1 cellular context compared by ENCODE assay signal in the genomic region with DNA sequence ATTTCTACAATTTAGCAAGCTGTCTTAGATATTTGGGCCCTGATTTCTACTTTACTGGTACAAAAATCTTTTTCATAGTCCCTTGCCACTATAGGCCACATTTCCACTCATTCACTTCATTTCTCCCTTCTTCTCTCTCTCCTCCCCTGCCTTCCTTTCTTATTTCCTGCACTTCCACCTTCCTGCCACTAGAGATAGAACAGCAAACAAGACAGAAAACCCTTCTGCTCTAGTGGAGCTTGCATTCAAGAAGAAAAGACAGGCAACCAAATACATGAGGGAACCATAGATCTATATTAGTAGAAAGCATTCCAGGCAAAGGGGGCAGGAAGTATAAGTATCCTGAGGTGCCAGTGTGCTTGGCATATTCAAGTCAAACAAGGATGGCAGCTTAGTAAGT.
TF ChIP-seq lines count a peak whose summit lies in the region.

No MANE protein-coding gene starts in this region.

TF ChIP-seq in SK-N-SH treated with all-trans-retinoic acid at 6 μM for 48 hours, 23 proteins besides CTCF, POLR2A, EP300 and RAD21 (continued from another document):
- TF ChIP-seq, protein P1, sequence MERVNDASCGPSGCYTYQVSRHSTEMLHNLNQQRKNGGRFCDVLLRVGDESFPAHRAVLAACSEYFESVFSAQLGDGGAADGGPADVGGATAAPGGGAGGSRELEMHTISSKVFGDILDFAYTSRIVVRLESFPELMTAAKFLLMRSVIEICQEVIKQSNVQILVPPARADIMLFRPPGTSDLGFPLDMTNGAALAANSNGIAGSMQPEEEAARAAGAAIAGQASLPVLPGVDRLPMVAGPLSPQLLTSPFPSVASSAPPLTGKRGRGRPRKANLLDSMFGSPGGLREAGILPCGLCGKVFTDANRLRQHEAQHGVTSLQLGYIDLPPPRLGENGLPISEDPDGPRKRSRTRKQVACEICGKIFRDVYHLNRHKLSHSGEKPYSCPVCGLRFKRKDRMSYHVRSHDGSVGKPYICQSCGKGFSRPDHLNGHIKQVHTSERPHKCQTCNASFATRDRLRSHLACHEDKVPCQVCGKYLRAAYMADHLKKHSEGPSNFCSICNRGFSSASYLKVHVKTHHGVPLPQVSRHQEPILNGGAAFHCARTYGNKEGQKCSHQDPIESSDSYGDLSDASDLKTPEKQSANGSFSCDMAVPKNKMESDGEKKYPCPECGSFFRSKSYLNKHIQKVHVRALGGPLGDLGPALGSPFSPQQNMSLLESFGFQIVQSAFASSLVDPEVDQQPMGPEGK (CRISPR knock-in tag; IDR thresholded peaks at IDR 0.05; ENCODE audit: borderline replicate concordance), result no peak
- no peak for TF ChIP-seq ZC3H10 (CRISPR knock-in tag; IDR thresholded peaks at IDR 0.05)
- TF ChIP-seq CSDC2 (CRISPR knock-in tag; IDR thresholded peaks at IDR 0.05), result no peak
- no peak for TF ChIP-seq ARNTL (CRISPR knock-in tag; IDR thresholded peaks at IDR 0.05; ENCODE audit: borderline replicate concordance, low read depth)
- TF ChIP-seq, protein P2, sequence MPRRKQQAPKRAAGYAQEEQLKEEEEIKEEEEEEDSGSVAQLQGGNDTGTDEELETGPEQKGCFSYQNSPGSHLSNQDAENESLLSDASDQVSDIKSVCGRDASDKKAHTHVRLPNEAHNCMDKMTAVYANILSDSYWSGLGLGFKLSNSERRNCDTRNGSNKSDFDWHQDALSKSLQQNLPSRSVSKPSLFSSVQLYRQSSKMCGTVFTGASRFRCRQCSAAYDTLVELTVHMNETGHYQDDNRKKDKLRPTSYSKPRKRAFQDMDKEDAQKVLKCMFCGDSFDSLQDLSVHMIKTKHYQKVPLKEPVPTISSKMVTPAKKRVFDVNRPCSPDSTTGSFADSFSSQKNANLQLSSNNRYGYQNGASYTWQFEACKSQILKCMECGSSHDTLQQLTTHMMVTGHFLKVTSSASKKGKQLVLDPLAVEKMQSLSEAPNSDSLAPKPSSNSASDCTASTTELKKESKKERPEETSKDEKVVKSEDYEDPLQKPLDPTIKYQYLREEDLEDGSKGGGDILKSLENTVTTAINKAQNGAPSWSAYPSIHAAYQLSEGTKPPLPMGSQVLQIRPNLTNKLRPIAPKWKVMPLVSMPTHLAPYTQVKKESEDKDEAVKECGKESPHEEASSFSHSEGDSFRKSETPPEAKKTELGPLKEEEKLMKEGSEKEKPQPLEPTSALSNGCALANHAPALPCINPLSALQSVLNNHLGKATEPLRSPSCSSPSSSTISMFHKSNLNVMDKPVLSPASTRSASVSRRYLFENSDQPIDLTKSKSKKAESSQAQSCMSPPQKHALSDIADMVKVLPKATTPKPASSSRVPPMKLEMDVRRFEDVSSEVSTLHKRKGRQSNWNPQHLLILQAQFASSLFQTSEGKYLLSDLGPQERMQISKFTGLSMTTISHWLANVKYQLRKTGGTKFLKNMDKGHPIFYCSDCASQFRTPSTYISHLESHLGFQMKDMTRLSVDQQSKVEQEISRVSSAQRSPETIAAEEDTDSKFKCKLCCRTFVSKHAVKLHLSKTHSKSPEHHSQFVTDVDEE (CRISPR knock-in tag; IDR thresholded peaks at IDR 0.05), result no peak
- TF ChIP-seq PPARA (CRISPR knock-in tag; IDR thresholded peaks at IDR 0.05; ENCODE audit: borderline replicate concordance), result no peak
- TF ChIP-seq RARB (CRISPR knock-in tag; IDR thresholded peaks at IDR 0.05), result no peak
